In genomic region chr13:50080856-50081105, GRCh38 we compare ENCODE assay signal across 8 cellular contexts.
DNase-seq lines count a peak whose midpoint lies in the region; ATAC-seq and TF ChIP-seq lines count a peak whose summit lies in the region.

No MANE protein-coding gene starts in this region.

- DNase-seq in H4 (ENCODE audit: low spot score): peak; percentile 5
- DNase-seq in activated T-helper 2 cell treated with anti-CD3 and anti-CD28 coated beads, Interferon-gamma antibody, Interleukin-2, Interleukin-4, amounts not matched to agents 10 μg/mL and 5 μg/mL and 100 μg/mL, durations not matched to agents 14 hours and 24 hours and 36 hours (ENCODE audit: low spot score): no peak
- DNase-seq in stomach: no peak
- no peak for DNase-seq in T-helper 9 cell
- DNase-seq in HuH-7 (ENCODE audit: low spot score): no peak

- no peaks in the 10 kb centered on the region for H3K9me3 Mint-ChIP-seq in activated T-helper 2 cell treated with anti-CD3 and anti-CD28 coated beads, Interferon-gamma antibody, Interleukin-2, Interleukin-4, amounts not matched to agents 10 μg/mL and 5 μg/mL and 100 μg/mL, durations not matched to agents 14 hours and 24 hours and 36 hours

- TF ChIP-seq POLR2A in stomach (IDR thresholded peaks at IDR 0.05): no peak

- H3K27ac ChIP-seq in 22Rv1 (peak overlapping the region; percentile 98), stomach (peak overlapping the region; percentile 77 to 92 (median 87))

- H3K4me3 ChIP-seq in iPS-18c (ENCODE audit: insufficient read depth, low read depth, low read length) (peak overlapping the region; percentile 67), stomach (peak overlapping the region; percentile 67 to 88 (median 79))

- 0 to 2% (median 1%) methylated on average over 10 of the region's 10 CpGs for WGBS in stomach, 5 donors

- intact Hi-C loops in activated T-helper 2 cell treated with anti-CD3 and anti-CD28 coated beads, Interferon-gamma antibody, Interleukin-2, Interleukin-4, amounts not matched to agents 10 μg/mL and 5 μg/mL and 100 μg/mL, durations not matched to agents 14 hours and 24 hours and 36 hours (cut with micrococcal nuclease): loop anchor here (1.0 to 10.0 kb wide), 8 partner anchors 144 to 994 kb away; partner anchors contain the start of gene SPRYD7
- intact Hi-C loops in stomach (cut with DNase I; ENCODE audit: low total_unique reads): loop anchor here (10.0 kb wide), 1 partner anchor 96 kb away; no protein-coding TSS in a partner anchor

- TF ChIP-seq EP300 in stomach (IDR thresholded peaks at IDR 0.05): no peak

- no peaks in the 10 kb centered on the region for H3K9me3 ChIP-seq in iPS-18c (ENCODE audit: control insufficient read depth, insufficient read depth, low read length)
- peaks cover 0 to 10% (median 0%) of the 10 kb centered on the region in 4 donors for H3K9me3 ChIP-seq in stomach

- H3K27ac Mint-ChIP-seq in activated T-helper 2 cell treated with anti-CD3 and anti-CD28 coated beads, Interferon-gamma antibody, Interleukin-2, Interleukin-4, amounts not matched to agents 10 μg/mL and 5 μg/mL and 100 μg/mL, durations not matched to agents 14 hours and 24 hours and 36 hours: peak overlapping the region; percentile 90

- peaks cover 0 to 42% (median 0%) of the 10 kb centered on the region in 3 donors for H3K27me3 ChIP-seq in stomach

- peaks cover 47% of the 10 kb centered on the region for H3K36me3 Mint-ChIP-seq in activated T-helper 2 cell treated with anti-CD3 and anti-CD28 coated beads, Interferon-gamma antibody, Interleukin-2, Interleukin-4, amounts not matched to agents 10 μg/mL and 5 μg/mL and 100 μg/mL, durations not matched to agents 14 hours and 24 hours and 36 hours (ENCODE audit: low read depth)

- no peaks in the 10 kb centered on the region for H3K27me3 Mint-ChIP-seq in activated T-helper 2 cell treated with anti-CD3 and anti-CD28 coated beads, Interferon-gamma antibody, Interleukin-2, Interleukin-4, amounts not matched to agents 10 μg/mL and 5 μg/mL and 100 μg/mL, durations not matched to agents 14 hours and 24 hours and 36 hours (ENCODE audit: low read depth)

- no peaks in the 10 kb centered on the region for H3K36me3 ChIP-seq in stomach

- H3K4me1 Mint-ChIP-seq in activated T-helper 2 cell treated with anti-CD3 and anti-CD28 coated beads, Interferon-gamma antibody, Interleukin-2, Interleukin-4, amounts not matched to agents 10 μg/mL and 5 μg/mL and 100 μg/mL, durations not matched to agents 14 hours and 24 hours and 36 hours (ENCODE audit: low read depth): peaks cover 35% of the 10 kb centered on the region

- TF ChIP-seq CTCF in 22Rv1 (IDR thresholded peaks at IDR 0.05) (no peak), stomach (IDR thresholded peaks at IDR 0.05) (no peak)

- peak overlapping the region; percentile 100 for H3K4me3 Mint-ChIP-seq in activated T-helper 2 cell treated with anti-CD3 and anti-CD28 coated beads, Interferon-gamma antibody, Interleukin-2, Interleukin-4, amounts not matched to agents 10 μg/mL and 5 μg/mL and 100 μg/mL, durations not matched to agents 14 hours and 24 hours and 36 hours (ENCODE audit: low read depth)

- no peak for ATAC-seq in GM19452 (IDR thresholded peaks at IDR 0.05; ENCODE audit: unreplicated experiment)

- H3K4me1 ChIP-seq in stomach: peaks cover 4 to 66% (median 36%) of the 10 kb centered on the region in 4 donors
